In genomic region chr17:77821114-77821513, GRCh38 we compare ENCODE assay signal across 13 cellular contexts.
DNase-seq lines count a peak whose midpoint lies in the region; ATAC-seq, FAIRE-seq and TF ChIP-seq lines count a peak whose summit lies in the region.
"Had no signal": no experiment of that assay in that cellular context is flagged by ENCODE, and none has a peak within 500 bp of the region (broad histone marks: within the 10 kb centered on the region; RNA-seq: fewer than 3 reads in every experiment).

No MANE protein-coding gene starts in this region.

- POLR2A ChIA-PET in activated CD4-positive, alpha-beta T cell treated with anti-CD3 and anti-CD28 coated beads for 36 hours (lab: Charles Lee): no interaction called here

- no peaks in the 10 kb centered on the region for H3K36me3 ChIP-seq in small intestine (ENCODE audit: control insufficient read depth in 2 of 2, insufficient read depth in 2 of 2, low read length in 2 of 2)
- H3K36me3 ChIP-seq: esophagus squamous epithelium, thoracic aorta had no signal

- H3K4me3 ChIP-seq in small intestine (ENCODE audit: low read depth in 1 of 2, low read length in 2 of 2): no peak overlapping the region
- H3K4me3 ChIP-seq: esophagus squamous epithelium, thoracic aorta had no signal

- no peaks in the 10 kb centered on the region for H3K9me3 Mint-ChIP-seq in activated CD4-positive, alpha-beta T cell treated with anti-CD3 and anti-CD28 coated beads for 36 hours (ENCODE audit: low read depth)
- no peaks in the 10 kb centered on the region for H3K9me3 Mint-ChIP-seq in chondrocyte (ENCODE audit: low read depth)

- no peaks in the 10 kb centered on the region for H3K4me1 Mint-ChIP-seq in activated CD4-positive, alpha-beta T cell treated with anti-CD3 and anti-CD28 coated beads for 36 hours
- peaks cover 3% of the 10 kb centered on the region for H3K4me1 Mint-ChIP-seq in chondrocyte (ENCODE audit: low read depth)

- DNase-seq in activated CD4-positive, alpha-beta T cell treated with anti-CD3 and anti-CD28 coated beads for 36 hours: no peak
- no peak for DNase-seq in activated CD4-positive, alpha-beta T cell treated with anti-CD3 and anti-CD28 coated beads, Interleukin-2, amount 50 U/mL, for 48 hours
- DNase-seq in NCI-H1930 (lab: John Stamatoyannopoulos, UW) (peak; percentile 22 to 24), chondrocyte (ENCODE audit: low spot score) (peak; percentile 70), small intestine (peak; percentile 16), OCI-M2 (lab: John Stamatoyannopoulos, UW; ENCODE audit: unreplicated experiment) (no peak), NCI-H2196 (lab: John Stamatoyannopoulos, UW; ENCODE audit: unreplicated experiment) (no peak)
- DNase-seq: caudate nucleus; esophagus squamous epithelium; NCI-H446; stimulated activated CD4-positive, alpha-beta T cell treated with anti-CD3 and anti-CD28 coated beads, Interleukin-4, amount 100 ng/mL, for 4 hours had no signal

- peak; percentile 14 for TF ChIP-seq CTCF in chondrocyte (IDR thresholded peaks at IDR 0.05)

- H3K4me1 ChIP-seq in small intestine (ENCODE audit: control insufficient read depth in 2 of 2, insufficient read depth in 1 of 2, low read depth in 1 of 2, low read length in 1 of 2): no peaks in the 10 kb centered on the region

- no peak overlapping the region for H3K27ac ChIP-seq in small intestine (ENCODE audit: low read depth in 1 of 2, low read length in 1 of 2)
- H3K27ac ChIP-seq: esophagus squamous epithelium, thoracic aorta had no signal

- H3K9me3 ChIP-seq in small intestine (ENCODE audit: control insufficient read depth, low read depth): no peaks in the 10 kb centered on the region
- H3K9me3 ChIP-seq: esophagus squamous epithelium, thoracic aorta had no signal

- no peaks in the 10 kb centered on the region for H3K27me3 Mint-ChIP-seq in activated CD4-positive, alpha-beta T cell treated with anti-CD3 and anti-CD28 coated beads for 36 hours
- H3K27me3 Mint-ChIP-seq in chondrocyte (ENCODE audit: low read depth): peaks cover 9% of the 10 kb centered on the region

- FAIRE-seq in small intestine (lab: Jason Lieb, UNC): no peak

- CTCF ChIA-PET in activated CD4-positive, alpha-beta T cell treated with anti-CD3 and anti-CD28 coated beads for 36 hours (lab: Charles Lee): no interaction called here

- WGBS in small intestine, 3 donors: 48 to 61% (median 59%) methylated on average over 8 of the region's 8 CpGs

- H3K27ac Mint-ChIP-seq in activated CD4-positive, alpha-beta T cell treated with anti-CD3 and anti-CD28 coated beads for 36 hours: no peak overlapping the region
- H3K27ac Mint-ChIP-seq in chondrocyte (ENCODE audit: unreplicated experiment): no peak overlapping the region

- intact Hi-C loops in activated CD4-positive, alpha-beta T cell treated with anti-CD3 and anti-CD28 coated beads for 36 hours (cut with DNase I, micrococcal nuclease): no loop called here

- H3K27me3 ChIP-seq in small intestine (ENCODE audit: control insufficient read depth in 2 of 2, insufficient read depth in 2 of 2, low read length in 2 of 2): peaks cover 0 to 2% of the 10 kb centered on the region in 2 donors

- peak; percentile 26 for ATAC-seq in activated CD4-positive, alpha-beta T cell treated with anti-CD3 and anti-CD28 coated beads for 36 hours
- no peak for ATAC-seq in GM21528 (IDR thresholded peaks at IDR 0.05; ENCODE audit: low FRiP score, unreplicated experiment)

- H3K36me3 Mint-ChIP-seq in activated CD4-positive, alpha-beta T cell treated with anti-CD3 and anti-CD28 coated beads for 36 hours (ENCODE audit: low read depth): no peaks in the 10 kb centered on the region
- no peaks in the 10 kb centered on the region for H3K36me3 Mint-ChIP-seq in chondrocyte (ENCODE audit: low read depth)

- H3K4me3 Mint-ChIP-seq in activated CD4-positive, alpha-beta T cell treated with anti-CD3 and anti-CD28 coated beads for 36 hours: no peak overlapping the region
- no peak overlapping the region for H3K4me3 Mint-ChIP-seq in chondrocyte (ENCODE audit: unreplicated experiment)

Comparison
In these comparisons a context has a peak if more than half of its experiments do, and no peak if none do; other contexts are left out.
1. DNase-seq: peak in NCI-H1930 (2 of 2), chondrocyte (single experiment) and small intestine (single experiment); none in activated CD4-positive, alpha-beta T cell treated with anti-CD3 and anti-CD28 coated beads for 36 hours (single experiment), activated CD4-positive, alpha-beta T cell treated with anti-CD3 and anti-CD28 coated beads, Interleukin-2, amount 50 U/mL, for 48 hours (0 of 2), OCI-M2 (single experiment) and NCI-H2196 (single experiment).